Comparison of ENCODE assay signal across 1 cellular context in genomic region chr5:171477101-171477500, GRCh38.
TF ChIP-seq lines count a peak whose summit lies in the region.

No MANE protein-coding gene starts in this region.

TF ChIP-seq in K562, 482 proteins besides CTCF, POLR2A, EP300 and RAD21 (continued from another document and continues in another):
- no peak for TF ChIP-seq ATF6 (CRISPR knock-in tag; IDR thresholded peaks at IDR 0.05)
- TF ChIP-seq ZNF347 (CRISPR knock-in tag; IDR thresholded peaks at IDR 0.05; ENCODE audit: low read depth) = no peak
- TF ChIP-seq SMAD2 (IDR thresholded peaks at IDR 0.05; ENCODE audit: low read depth, low read length) = no peak
- no peak for TF ChIP-seq POLR2AphosphoS5 (IDR thresholded peaks at IDR 0.05; ENCODE audit: control insufficient read depth, insufficient read depth, low read depth, low read length)
- TF ChIP-seq ZNF507 (tag; conservative IDR thresholded peaks at IDR 0.05) = no peak
- TF ChIP-seq ZNF445 (CRISPR knock-in tag; IDR thresholded peaks at IDR 0.05; ENCODE audit: low read depth) = no peak
- TF ChIP-seq SIRT6 (IDR thresholded peaks at IDR 0.05; ENCODE audit: low read depth, low read length) = no peak
- TF ChIP-seq SNAPC5 (CRISPR knock-in tag; IDR thresholded peaks at IDR 0.05) = no peak
- TF ChIP-seq NR2C1 (IDR thresholded peaks at IDR 0.05) = no peak
- no peak for TF ChIP-seq NR2C1 (tag; IDR thresholded peaks at IDR 0.05)
- no peak for TF ChIP-seq UBTF (IDR thresholded peaks at IDR 0.05; ENCODE audit: borderline replicate concordance in 1 of 2, low read depth in 2 of 2, low read length in 2 of 2)
- no peak for TF ChIP-seq ZKSCAN8 (CRISPR knock-in tag; IDR thresholded peaks at IDR 0.05)
- no peak for TF ChIP-seq ESRRB (CRISPR knock-in tag; IDR thresholded peaks at IDR 0.05; ENCODE audit: borderline replicate concordance)
- TF ChIP-seq ATF3 (IDR thresholded peaks at IDR 0.05) = no peak
- no peak for TF ChIP-seq ATF3 (CRISPR knock-in tag; conservative IDR thresholded peaks at IDR 0.05)
- no peak for TF ChIP-seq SRSF7 (optimal IDR thresholded peaks at IDR 0.05; ENCODE audit: low read depth, low read length)
- TF ChIP-seq ZSCAN29 (IDR thresholded peaks at IDR 0.05) = no peak
- no peak for TF ChIP-seq KLF13 (tag; IDR thresholded peaks at IDR 0.05; ENCODE audit: borderline replicate concordance, low read depth)
- TF ChIP-seq SMARCA5 (IDR thresholded peaks at IDR 0.05) = no peak
- no peak for TF ChIP-seq JUNB (CRISPR knock-in tag; conservative IDR thresholded peaks at IDR 0.05)
- no peak for TF ChIP-seq ZNF583 (CRISPR knock-in tag; IDR thresholded peaks at IDR 0.05)
- peak; percentile 75 for TF ChIP-seq TAL1 (IDR thresholded peaks at IDR 0.05)
- no peak for TF ChIP-seq E2F1 (CRISPR knock-in tag; IDR thresholded peaks at IDR 0.05)
- no peak for TF ChIP-seq HNRNPH1 (optimal IDR thresholded peaks at IDR 0.05; ENCODE audit: low read depth, low read length)
- TF ChIP-seq RERE (CRISPR knock-in tag; IDR thresholded peaks at IDR 0.05; ENCODE audit: borderline replicate concordance) = no peak
- no peak for TF ChIP-seq TRIM25 (IDR thresholded peaks at IDR 0.05; ENCODE audit: borderline replicate concordance)
- no peak for TF ChIP-seq SRSF1 (IDR thresholded peaks at IDR 0.05; ENCODE audit: low read depth, low read length)
- no peak for TF ChIP-seq POLR2H (tag; IDR thresholded peaks at IDR 0.05; ENCODE audit: low read depth)
- no peak for TF ChIP-seq ZBTB1 (CRISPR knock-in tag; IDR thresholded peaks at IDR 0.05; ENCODE audit: borderline replicate concordance, low read depth)
- no peak for TF ChIP-seq ZNF318 (IDR thresholded peaks at IDR 0.05; ENCODE audit: borderline replicate concordance in 1 of 2, low read depth in 1 of 2)
- no peak for TF ChIP-seq HMGXB4 (CRISPR knock-in tag; IDR thresholded peaks at IDR 0.05)
- TF ChIP-seq TRIM28 (IDR thresholded peaks at IDR 0.05) = no peak
- TF ChIP-seq ZNF668 (CRISPR knock-in tag; IDR thresholded peaks at IDR 0.05) = no peak
- no peak for TF ChIP-seq ETV6 (IDR thresholded peaks at IDR 0.05; ENCODE audit: borderline replicate concordance in 1 of 2, low read depth in 2 of 2, low read length in 1 of 2)
- TF ChIP-seq ETV6 (CRISPR knock-in tag; IDR thresholded peaks at IDR 0.05; ENCODE audit: borderline replicate concordance) = no peak
